Comparison of ENCODE assay signal across 8 cellular contexts in genomic region chr7:151083071-151083823, GRCh38. TPM values are rescaled to one million over a fixed set of nuclear protein-coding genes. Genes with fewer than 3 reads are reported as not detected.
A peak's percentile ranks its signal among the peaks of the same experiment; 100 is the strongest.
DNase-seq lines count a peak whose midpoint lies in the region; ATAC-seq, FAIRE-seq and TF ChIP-seq lines count a peak whose summit lies in the region.

Gene TMUB1 (minus strand): TSS chr7:151083493. CDS start chr7:151082563, 930 bp downstream.

- H3K9me3 ChIP-seq in H1 (ENCODE audit: insufficient read depth in 2 of 2, low read depth in 1 of 2, low read length in 1 of 2) (no peaks in the 10 kb centered on the region), mucosa of descending colon (no peaks in the 10 kb centered on the region)

- no peaks in the 10 kb centered on the region for H3K36me3 ChIP-seq in H1 (ENCODE audit: control insufficient read depth in 2 of 4, insufficient read depth in 4 of 4, low read length in 3 of 4)
- no peaks in the 10 kb centered on the region for H3K36me3 ChIP-seq in mucosa of descending colon (ENCODE audit: low read depth)

- H4K8ac ChIP-seq in H1 (ENCODE audit: extremely low read depth, insufficient read depth, low read length), result peak within 1 kb of the TSS; percentile 37; the same call in 1 of the 2 replicates

- H2BK20ac ChIP-seq in H1 (ENCODE audit: low read length), result no peak within 1 kb of the TSS

- peak; percentile 52 for ATAC-seq in GM18867 (IDR thresholded peaks at IDR 0.05; ENCODE audit: unreplicated experiment)
- ATAC-seq in HG03103 (IDR thresholded peaks at IDR 0.05; ENCODE audit: low read depth, unreplicated experiment), result peak; percentile 34
- ATAC-seq in mucosa of descending colon, result peak; percentile 39

- H4K91ac ChIP-seq in H1 (replicated peaks; ENCODE audit: insufficient read length, low read length), result no peak within 1 kb of the TSS

- H3K27ac ChIP-seq in H1 (ENCODE audit: low read depth, low read length), result no peak within 1 kb of the TSS

- H4K5ac ChIP-seq in H1 (ENCODE audit: insufficient read length, low read depth, low read length), result no peak within 1 kb of the TSS

- peak within 1 kb of the TSS; percentile 53 for H3K4ac ChIP-seq in H1 (replicated peaks; ENCODE audit: insufficient read length, low read depth, low read length)

- WGBS in H1 (ENCODE audit: extremely low coverage in 1 of 2, insufficient coverage in 1 of 2, insufficient read length in 1 of 2, insufficient replicate concordance in 2 of 2, low coverage in 1 of 2, low lambda C conversion rate in 2 of 2, missing lambda C conversion rate in 1 of 2), 2 experiments, result 4% methylated on average over 18 of the region's 69 CpGs; no CpG with 5 or more reads in 1 of the 2 experiments

- TF ChIP-seq RAD21 in H1 (IDR thresholded peaks at IDR 0.05 in 1 of 2, conservative IDR thresholded peaks at IDR 0.05 in 1 of 2; ENCODE audit: low read depth in 2 of 2, low read length in 2 of 2), result no peak

- POLR2A ChIA-PET in AG04449 (lab: Yijun Ruan, JAX), result no interaction called here
- POLR2A ChIA-PET in H1 (lab: Charles Lee; ENCODE audit: partially characterized antibody), result interaction anchor here (0.8 to 1.9 kb wide), 6 partner anchors 17 to 56 kb away, joined by 3 to 5 read pairs (median 4); partner anchors contain the start of gene SLC4A2

- H4K20me1 ChIP-seq in H1 (replicated peaks in 1 of 2; ENCODE audit: control insufficient read depth in 1 of 2, insufficient read depth in 2 of 2, low read length in 2 of 2), result peaks cover 18 to 20% of the 10 kb centered on the region in 2 experiments

- no peak for TF ChIP-seq CTCF in AG04449 (IDR thresholded peaks at IDR 0.05; ENCODE audit: insufficient read depth, low read length, missing control alignments)
- TF ChIP-seq CTCF in H1 (IDR thresholded peaks at IDR 0.05; ENCODE audit: control extremely low read depth in 1 of 3, insufficient read depth in 1 of 3, low read depth in 1 of 3, low read length in 3 of 3), result no peak
- no peak for TF ChIP-seq CTCF in mucosa of descending colon (IDR thresholded peaks at IDR 0.05)

- H3K18ac ChIP-seq in H1 (ENCODE audit: extremely low read depth, low read length), result no peak within 1 kb of the TSS; the same call in 1 of the 2 replicates

- H3K23ac ChIP-seq in H1 (ENCODE audit: insufficient read length), result no peak within 1 kb of the TSS

- no peak within 1 kb of the TSS; the same call in 1 of the 2 replicates for H2AFZ ChIP-seq in H1 (ENCODE audit: low read length)

- no peak for TF ChIP-seq EP300 in H1 (IDR thresholded peaks at IDR 0.05; ENCODE audit: borderline replicate concordance in 1 of 2, low read depth in 2 of 2, low read length in 2 of 2)

- peak within 1 kb of the TSS in 1 of 4 experiments; percentile 79; a peak in 1 of 7 replicates for H3K9ac ChIP-seq in H1 (replicated peaks in 1 of 4; ENCODE audit: extremely low read depth in 1 of 4, low read depth in 3 of 4, low read length in 3 of 4)

- peaks cover 38% of the 10 kb centered on the region for H3K23me2 ChIP-seq in H1 (ENCODE audit: low read depth, low read length)

- no peak within 1 kb of the TSS; the same call in 1 of the 2 replicates for H2BK15ac ChIP-seq in H1 (ENCODE audit: low read length)

- H3K56ac ChIP-seq in H1 (replicated peaks; ENCODE audit: insufficient read length, low read depth, low read length), result no peak within 1 kb of the TSS

- no peak within 1 kb of the TSS for H3K14ac ChIP-seq in H1 (ENCODE audit: insufficient read length)

- H2BK120ac ChIP-seq in H1 (replicated peaks; ENCODE audit: low read depth, low read length), result no peak within 1 kb of the TSS

- peaks cover 0 to 21% (median 14%) of the 10 kb centered on the region in 4 experiments; a peak in 6 of 7 replicates for H3K27me3 ChIP-seq in H1 (replicated peaks in 1 of 4; ENCODE audit: control insufficient read depth in 3 of 4, extremely low read depth in 1 of 4, insufficient read depth in 3 of 4, low read length in 3 of 4)

- no peak within 1 kb of the TSS for H2BK5ac ChIP-seq in H1 (ENCODE audit: low read depth, low read length)

- H3K4me1 ChIP-seq in H1 (replicated peaks in 1 of 4; ENCODE audit: control insufficient read depth in 3 of 4, insufficient read depth in 4 of 4, low read length in 3 of 4) (peaks cover 3 to 51% (median 28%) of the 10 kb centered on the region in 4 experiments), mucosa of descending colon (ENCODE audit: low read depth) (peaks cover 40% of the 10 kb centered on the region)

- CTCF ChIA-PET in AG04449 (lab: Yijun Ruan, JAX) (interaction anchor here (1.1 to 19.2 kb wide), 3 partner anchors 21 to 72 kb away, joined by 3 to 347 read pairs (median 3); no protein-coding TSS in a partner anchor), H1 (lab: Charles Lee; ENCODE audit: partially characterized antibody) (interaction anchor here (0.9 to 15.1 kb wide), 4 partner anchors 22 to 207 kb away, joined by 3 to 448 read pairs (median 11); no protein-coding TSS in a partner anchor)

- no peak for FAIRE-seq in H1 (lab: Jason Lieb, UNC)

- H3K79me1 ChIP-seq in H1 (ENCODE audit: low read depth, low read length), result peaks cover 12% of the 10 kb centered on the region

- intact Hi-C loops in mucosa of descending colon (cut with DNase I, micrococcal nuclease), result no loop called here

- no peak within 1 kb of the TSS; the same call in 1 of the 2 replicates for H2AK5ac ChIP-seq in H1 (ENCODE audit: low read depth, low read length)

- H3K4me3 ChIP-seq in AG04449 (ENCODE audit: low read depth, low read length), result peak within 1 kb of the TSS; percentile 71
- peak within 1 kb of the TSS; percentile 48 to 85 (median 68) for H3K4me3 ChIP-seq in H1 (ENCODE audit: extremely low read depth in 1 of 4, insufficient read depth in 2 of 4, low read depth in 3 of 4, low read length in 4 of 4)
- H3K4me3 ChIP-seq in mucosa of descending colon, result peak within 1 kb of the TSS; percentile 81

- DNase-seq in AG04449 (ENCODE audit: low read depth, low spot score), result no peak
- DNase-seq in NCI-H526 treated with DMSO at 0.1 percent for 48 hours (lab: John Stamatoyannopoulos, UW), result peak; percentile 62
- DNase-seq in activated CD8-positive, alpha-beta memory T cell treated with anti-CD3 and anti-CD28 coated beads for 1 hour (ENCODE audit: extremely low read depth in 1 of 2, low read depth in 1 of 2), result peak; percentile 74 to 88
- peak in 1 of 2 experiments; percentile 87 for DNase-seq in H1 (ENCODE audit: low read depth in 1 of 2, low spot score in 2 of 2)
- peak; percentile 84 to 92 (median 88) for DNase-seq in mucosa of descending colon
- peak; percentile 80 for DNase-seq in stimulated activated CD8-positive, alpha-beta memory T cell treated with anti-CD3 and anti-CD28 coated beads, Interleukin-4, amount 100 ng/mL, for 24 hours (ENCODE audit: low read depth)

- peak within 1 kb of the TSS; percentile 80; the same call in 1 of the 2 replicates for H2BK12ac ChIP-seq in H1 (ENCODE audit: low read depth, low read length)

- TF ChIP-seq POLR2A in H1 (IDR thresholded peaks at IDR 0.05; ENCODE audit: control extremely low read depth in 1 of 2, low read depth in 2 of 2, low read length in 2 of 2), result no peak

- peak within 1 kb of the TSS; percentile 90 to 95 for H3K4me2 ChIP-seq in H1 (ENCODE audit: insufficient read depth in 1 of 2, low read depth in 2 of 2, low read length in 2 of 2)

- peaks cover 0 to 19% of the 10 kb centered on the region in 2 experiments; a peak in 1 of 4 replicates for H3K79me2 ChIP-seq in H1 (ENCODE audit: control insufficient read depth in 1 of 2, insufficient read depth in 2 of 2, low read length in 2 of 2)

TF ChIP-seq in H1, 55 proteins besides CTCF, POLR2A, EP300 and RAD21:
- TF ChIP-seq HDAC2 (IDR thresholded peaks at IDR 0.05; ENCODE audit: borderline replicate concordance in 1 of 2, low read depth in 2 of 2, low read length in 2 of 2) (0 out of 4 replicates have a peak, but pooled peaks of 1 of the 2 experiments have one; percentile 65), SIX5 (IDR thresholded peaks at IDR 0.05; ENCODE audit: low read depth, low read length) (peak; percentile 43; the same call in 1 of the 2 replicates), E2F6 (IDR thresholded peaks at IDR 0.05) (peak; percentile 21; the same call in 1 of the 2 replicates), GABPA (IDR thresholded peaks at IDR 0.05; ENCODE audit: borderline replicate concordance, insufficient read depth, low read length) (peak; percentile 32; the same call in 1 of the 2 replicates), SIN3A (conservative IDR thresholded peaks at IDR 0.05 in 1 of 2, IDR thresholded peaks at IDR 0.05 in 1 of 2; ENCODE audit: low read depth in 1 of 2, low read length in 2 of 2) (peak in 1 of 2 experiments; percentile 62; a peak in 1 of 4 replicates), MAX (IDR thresholded peaks at IDR 0.05) (peak; percentile 50; the same call in 1 of the 2 replicates), FOSL1 (IDR thresholded peaks at IDR 0.05; ENCODE audit: insufficient read depth, low read depth, low read length) (no peak), PHF8 (conservative IDR thresholded peaks at IDR 0.05; ENCODE audit: low read depth, low read length) (peak; percentile 49; the same call in 1 of the 2 replicates), TAF7 (optimal IDR thresholded peaks at IDR 0.05; ENCODE audit: borderline replicate concordance, low read depth, low read length) (no peak), KDM4A (IDR thresholded peaks at IDR 0.05; ENCODE audit: low read depth, low read length, severe bottlenecking) (peak; percentile 48)
TF ChIP-seq in H1: peak in this region for 8.

RNA-seq across cellular contexts. Expression of gene TMUB1, which starts in this region (rescaled TPM):
- total RNA-seq in H1 (2021; fragmentation: NEBNext Ultra II Directional; extraction: Animal tissue kit (Norgen Biotek cat#: 25700)), result 41.4 and 48.7 TPM in 2 replicates
- 56.2 and 85.7 TPM in 2 replicates for polyA plus RNA-seq in H1 (2011; rRNA removed)
- polyA plus RNA-seq in H1 (2011; cell fraction: cytosol; rRNA removed), result 38.5 TPM
- 77.0 TPM for polyA plus RNA-seq in H1 (2011; cell fraction: nucleus; rRNA removed)
- 23.7 to 47.4 TPM (median 42.5 TPM) in 4 replicates for polyA plus RNA-seq in H1 (2012, experiment 1 of 2)
- polyA plus RNA-seq in H1 (2012, experiment 2 of 2), result 45.8 TPM
- 69.9 TPM for polyA plus RNA-seq in H1 (2013, experiment 1 of 2)
- 77.4 TPM for polyA plus RNA-seq in H1 (2013, experiment 2 of 2)
- polyA minus RNA-seq in H1 (2011; rRNA and poly(A)+ RNA removed), result 6.5 and 7.1 TPM in 2 replicates
- polyA minus RNA-seq in H1 (2011; cell fraction: cytosol; rRNA and poly(A)+ RNA removed), result 18.8 TPM
- 14.7 TPM for polyA minus RNA-seq in H1 (2011; cell fraction: nucleus; rRNA and poly(A)+ RNA removed)
- total RNA-seq in mucosa of descending colon, result 10 to 100 TPM; 54.2 to 63.7 (median 60.8) TPM
